31 cellular contexts compared by ENCODE assay signal in genomic region chr15:92444631-92445030, GRCh38. TPM values are rescaled to one million over a fixed set of nuclear protein-coding genes. Genes with fewer than 3 reads are reported as not detected.
"Had no signal": no experiment of that assay in that cellular context is flagged by ENCODE, and none has a peak within 500 bp of the region (broad histone marks: within the 10 kb centered on the region; RNA-seq: fewer than 3 reads in every experiment).

No MANE protein-coding gene starts in this region.

- H3K4me1 ChIP-seq: neural progenitor cell, pancreas, prostate gland, right lobe of liver, sigmoid colon, stomach, thyroid gland, tibial nerve, upper lobe of left lung, uterus had no signal

- DNase-seq: naive B cell; naive thymus-derived CD8-positive, alpha-beta T cell; nephron progenitor cell; nucleus accumbens; pancreas; right cardiac atrium; right lobe of liver; sigmoid colon; small intestine; stimulated activated CD4-positive, alpha-beta T cell treated with anti-CD3 and anti-CD28 coated beads, Interleukin-15, amount 100 ng/mL, for 24 hours; stimulated activated CD4-positive, alpha-beta T cell treated with anti-CD3 and anti-CD28 coated beads, Interleukin-2, amount 100 ng/mL, for 24 hours; stimulated activated CD4-positive, alpha-beta T cell treated with anti-CD3 and anti-CD28 coated beads, Interleukin-2, amount 100 ng/mL, for 48 hours; stimulated activated CD4-positive, alpha-beta T cell treated with anti-CD3 and anti-CD28 coated beads, Interleukin-4, amount 100 ng/mL, for 24 hours; stimulated activated naive B cell treated with anti-CD40 and anti-IgM and Interleukin-4, amounts not matched to agents 10 μg/mL and 1 μg/mL and 100 μg/mL, for 72 hours; stimulated activated naive CD4-positive, alpha-beta T cell treated with Interleukin-2 at 50 U/mL for 16 hours; stomach; thyroid gland; trophoblast cell; uterus had no signal

- H3K4me2 ChIP-seq: neural progenitor cell had no signal

- H3K4me3 ChIP-seq: neural progenitor cell, pancreas, prostate gland, right lobe of liver, sigmoid colon, stomach, thoracic aorta, thyroid gland, tibial nerve, upper lobe of left lung, uterus had no signal

- H3K36me3 ChIP-seq: neural progenitor cell, neutrophil, pancreas, prostate gland, right lobe of liver, sigmoid colon, stomach, thoracic aorta, thyroid gland, tibial nerve, upper lobe of left lung, uterus had no signal

- H3K9me3 ChIP-seq: neutrophil, pancreas, prostate gland, right lobe of liver, sigmoid colon, stomach, thoracic aorta, thyroid gland, tibial nerve, upper lobe of left lung, uterus had no signal

- ATAC-seq: naive thymus-derived CD8-positive, alpha-beta T cell; natural killer cell treated with Interleukin-12 subunit alpha and Interleukin-12 subunit beta and Interleukin-15 and Interleukin-18, amount 100 ng/mL, for 72 hours; pancreas; right cardiac atrium; right lobe of liver; stimulated activated effector memory CD8-positive, alpha-beta T cell treated with anti-CD3 and anti-CD28 coated beads, Interleukin-12 subunit alpha, Interleukin-12 subunit beta, amount 100 ng/mL, for 72 hours; stimulated activated naive B cell treated with anti-CD40 and anti-IgM and Interleukin-4, amounts not matched to agents 10 μg/mL and 1 μg/mL and 100 μg/mL, for 72 hours had no signal

- FAIRE-seq: pancreas, small intestine had no signal

- H3K27ac ChIP-seq: neural progenitor cell, neutrophil, pancreas, prostate gland, right lobe of liver, sigmoid colon, stomach, thoracic aorta, thyroid gland, tibial nerve, upper lobe of left lung, uterus had no signal

- H3K27me3 ChIP-seq: neural progenitor cell, neutrophil, pancreas, right lobe of liver, sigmoid colon, thyroid gland, tibial nerve, upper lobe of left lung, uterus had no signal

- H2AFZ ChIP-seq: neural progenitor cell had no signal

- H3K9ac ChIP-seq: neural progenitor cell had no signal

RNA-seq across cellular contexts. Expression of gene ST8SIA2, which starts 51.0 kb away (rescaled TPM):
- total RNA-seq: naive thymus-derived CD8-positive, alpha-beta T cell; natural killer cell treated with Interleukin-12 subunit alpha and Interleukin-12 subunit beta and Interleukin-15 and Interleukin-18, amount 100 ng/mL, for 72 hours; omental fat pad; posterior vena cava; pulmonary artery endothelial cell; right lobe of liver; subcutaneous adipose tissue; thoracic aorta; tibial nerve had no signal
- polyA plus RNA-seq: naive thymus-derived CD8-positive, alpha-beta T cell; stomach had no signal
